In the genomic region with DNA sequence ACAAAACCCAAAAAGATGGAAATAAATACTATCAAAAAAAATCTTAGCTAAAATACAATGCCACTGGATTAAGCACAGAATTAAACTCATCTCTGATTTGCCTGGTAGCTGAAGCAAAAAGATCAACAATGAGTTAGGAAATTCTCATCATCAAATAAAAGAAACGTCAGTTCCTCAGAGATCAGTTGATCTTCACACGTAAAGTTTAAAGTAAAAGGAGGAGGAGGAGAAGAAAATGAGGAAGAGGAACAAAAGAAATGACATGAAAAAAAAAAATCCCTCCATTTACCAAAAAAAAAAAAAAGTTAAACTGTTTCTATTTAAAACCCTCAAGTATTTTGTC, we compare ENCODE assay signal across 8 cellular contexts. TPM values are rescaled to one million over a fixed set of nuclear protein-coding genes. Genes with fewer than 3 reads are reported as not detected.
A peak's percentile ranks its signal among the peaks of the same experiment; 100 is the strongest.
DNase-seq lines count a peak whose midpoint lies in the region; ATAC-seq and TF ChIP-seq lines count a peak whose summit lies in the region.

No MANE protein-coding gene starts in this region.

- H3K4me3 Mint-ChIP-seq in chondrocyte (ENCODE audit: unreplicated experiment) (peak overlapping the region; percentile 51), natural killer cell (peak overlapping the region; percentile 89)

- H3K9me3 Mint-ChIP-seq in chondrocyte (ENCODE audit: low read depth) (no peaks in the 10 kb centered on the region), natural killer cell (no peaks in the 10 kb centered on the region)

- no peaks in the 10 kb centered on the region for H4K20me1 ChIP-seq in BLaER1 treated with 17β-estradiol and CSF1 and Interleukin-3, amounts not matched to agents 10 nM and 100 nM

- no peak for TF ChIP-seq CTCF in chondrocyte (IDR thresholded peaks at IDR 0.05)
- no peak for TF ChIP-seq CTCF in natural killer cell (IDR thresholded peaks at IDR 0.05)
- TF ChIP-seq CTCF in BE2C (IDR thresholded peaks at IDR 0.05; ENCODE audit: low read depth, low read length), result no peak

- H3K27me3 Mint-ChIP-seq in chondrocyte (ENCODE audit: low read depth) (no peaks in the 10 kb centered on the region), natural killer cell (ENCODE audit: low read depth in 2 of 2) (no peaks in the 10 kb centered on the region)

- H3K36me3 ChIP-seq in BLaER1 treated with 17β-estradiol and CSF1 and Interleukin-3, amounts not matched to agents 10 nM and 100 nM, result no peaks in the 10 kb centered on the region
- peaks cover 13% of the 10 kb centered on the region; the same call in 1 of the 2 replicates for H3K36me3 ChIP-seq in HUES48 (ENCODE audit: control insufficient read depth, insufficient read depth, low read length)
- H3K36me3 ChIP-seq in BE2C, result peaks cover 68% of the 10 kb centered on the region

- H3K9me3 ChIP-seq in BLaER1 treated with 17β-estradiol and CSF1 and Interleukin-3, amounts not matched to agents 10 nM and 100 nM (replicated peaks in 1 of 11), result no peaks in the 10 kb centered on the region
- H3K9me3 ChIP-seq in HUES48 (ENCODE audit: control insufficient read depth, insufficient read depth, low read length) (no peaks in the 10 kb centered on the region), BE2C (no peaks in the 10 kb centered on the region)

- H3K4me2 ChIP-seq in BLaER1 treated with 17β-estradiol and CSF1 and Interleukin-3, amounts not matched to agents 10 nM and 100 nM, result peak overlapping the region; percentile 76 to 90 (median 83); a peak in 21 of 22 replicates

- H3K4me1 ChIP-seq in BLaER1 treated with 17β-estradiol and CSF1 and Interleukin-3, amounts not matched to agents 10 nM and 100 nM, result peaks cover 35 to 62% (median 41%) of the 10 kb centered on the region in 10 experiments
- H3K4me1 ChIP-seq in HUES48 (ENCODE audit: control insufficient read depth, insufficient read depth, low read length), result peaks cover 53% of the 10 kb centered on the region
- H3K4me1 ChIP-seq in BE2C, result peaks cover 71% of the 10 kb centered on the region

- peak overlapping the region in 9 of 10 experiments; percentile 30 to 62 (median 46); a peak in 15 of 20 replicates for H3K4me3 ChIP-seq in BLaER1 treated with 17β-estradiol and CSF1 and Interleukin-3, amounts not matched to agents 10 nM and 100 nM
- H3K4me3 ChIP-seq in HUES48 (ENCODE audit: low read depth, low read length), result no peak overlapping the region
- no peak overlapping the region for H3K4me3 ChIP-seq in BE2C (ENCODE audit: low read depth, low read length)

- ATAC-seq in natural killer cell (peak in 2 of 3 donors; percentile 11 to 24), GM18519 (IDR thresholded peaks at IDR 0.05; ENCODE audit: low FRiP score, unreplicated experiment) (no peak), GM19324 (IDR thresholded peaks at IDR 0.05; ENCODE audit: low FRiP score, unreplicated experiment) (no peak)

- peaks cover 89% of the 10 kb centered on the region for H3K4me1 Mint-ChIP-seq in chondrocyte (ENCODE audit: low read depth)
- H3K4me1 Mint-ChIP-seq in natural killer cell, result peaks cover 38 to 43% of the 10 kb centered on the region in 2 donors

- H3K27ac Mint-ChIP-seq in chondrocyte (ENCODE audit: unreplicated experiment) (peak overlapping the region; percentile 87), natural killer cell (peak overlapping the region; percentile 87 to 88)

- H3K27ac ChIP-seq in BLaER1 treated with 17β-estradiol and CSF1 and Interleukin-3, amounts not matched to agents 10 nM and 100 nM, result peak overlapping the region; percentile 65 to 96 (median 88)
- H3K27ac ChIP-seq in HUES48 (ENCODE audit: low read depth, low read length), result peak overlapping the region; percentile 61

- no peaks in the 10 kb centered on the region for H3K27me3 ChIP-seq in BLaER1 treated with 17β-estradiol and CSF1 and Interleukin-3, amounts not matched to agents 10 nM and 100 nM
- H3K27me3 ChIP-seq in HUES48 (ENCODE audit: control insufficient read depth, insufficient read depth, low read length) (no peaks in the 10 kb centered on the region), BE2C (no peaks in the 10 kb centered on the region)

- H3K9ac ChIP-seq in BLaER1 treated with 17β-estradiol and CSF1 and Interleukin-3, amounts not matched to agents 10 nM and 100 nM, result peak overlapping the region; percentile 55 to 90 (median 79); a peak in 21 of 22 replicates
- H3K9ac ChIP-seq in HUES48 (ENCODE audit: low read depth, low read length), result no peak overlapping the region

- intact Hi-C loops in natural killer cell (cut with micrococcal nuclease), result loop anchor here (2.0 to 5.0 kb wide), 2 partner anchors 22 to 329 kb away; a partner anchor contains a TSS

- DNase-seq in chondrocyte (ENCODE audit: low spot score) (no peak), natural killer cell (no peak), BE2C (no peak)
- DNase-seq in activated CD4-positive, CD25-positive, alpha-beta regulatory T cell treated with anti-CD3 and anti-CD28 coated beads, Interleukin-2, amount 50 U/mL, for 72 hours, result no peak

- H3K36me3 Mint-ChIP-seq in chondrocyte (ENCODE audit: low read depth) (peaks cover 20% of the 10 kb centered on the region), natural killer cell (no peaks in the 10 kb centered on the region)

RNA-seq across cellular contexts. Expression of a gene that starts 22.6 kb away (rescaled TPM):
- total RNA-seq in chondrocyte, result 37.5 to 46.2 TPM (median 38.5 TPM) in 3 replicates
- 10 to 100 TPM; 22.9 to 39.1 (median 32.4) TPM for total RNA-seq in natural killer cell
- 40.8 TPM for polyA plus RNA-seq in BE2C (2012; ENCODE audit: insufficient read depth, insufficient read length, low read depth)

Comparison
In these comparisons a context has a peak if more than half of its experiments do, and no peak if none do; other contexts are left out.
1. H3K4me3 ChIP-seq: peak in BLaER1 treated with 17β-estradiol and CSF1 and Interleukin-3, amounts not matched to agents 10 nM and 100 nM (9 of 10); none in HUES48 (single experiment) and BE2C (single experiment).
2. ATAC-seq: peak in natural killer cell (2 of 3); none in GM18519 (single experiment) and GM19324 (single experiment).